8 cellular contexts compared by ENCODE assay signal in the genomic region with DNA sequence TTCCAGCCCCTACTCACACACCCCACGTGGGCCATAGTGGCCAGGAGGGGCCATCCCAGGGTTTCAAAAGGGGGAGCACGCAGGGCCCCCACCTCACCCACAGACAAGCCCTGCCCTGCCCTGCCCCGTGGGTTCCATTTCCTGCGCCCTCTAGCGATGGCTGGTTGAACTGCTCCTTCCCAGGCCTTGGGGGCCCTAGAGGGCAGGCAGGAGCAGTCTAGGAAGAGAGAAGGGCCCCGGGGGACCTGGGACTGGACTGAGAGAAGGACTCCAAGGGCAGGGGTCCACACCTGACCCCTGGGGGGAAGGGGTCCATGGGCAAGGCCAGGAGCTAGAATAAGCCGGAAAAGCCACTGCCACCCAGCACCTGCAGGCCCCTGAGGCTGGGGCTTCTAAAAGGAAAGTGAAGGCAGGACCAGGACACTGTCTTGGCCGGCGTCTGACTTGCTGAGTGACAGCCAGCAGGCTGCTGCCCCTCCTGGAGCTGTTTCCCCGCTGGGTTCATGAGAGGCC. TPM values are rescaled to one million over a fixed set of nuclear protein-coding genes. Genes with fewer than 3 reads are reported as not detected.
DNase-seq lines count a peak whose midpoint lies in the region; ATAC-seq and TF ChIP-seq lines count a peak whose summit lies in the region.

No MANE protein-coding gene starts in this region.

- H3K4me3 ChIP-seq in AG04450 (ENCODE audit: low read depth, low read length) (no peak overlapping the region), esophagus muscularis mucosa (no peak overlapping the region), neutrophil (ENCODE audit: low read depth in 1 of 2, low read length in 1 of 2) (no peak overlapping the region), transverse colon (no peak overlapping the region)

- in situ Hi-C loops in transverse colon (cut with MboI; ENCODE audit: low pct_ligation_motif_present in 1 of 4, low pct_unique_long_range_greater_than_20kb in 1 of 4, low sequenced_read_pairs in 3 of 4) = loop anchor here in 3 of 4 donors (25.0 kb wide), 3 partner anchors 325 to 600 kb away; no protein-coding TSS in a partner anchor

- TF ChIP-seq POLR2A in esophagus muscularis mucosa (IDR thresholded peaks at IDR 0.05; ENCODE audit: low read depth) (no peak), transverse colon (IDR thresholded peaks at IDR 0.05) (no peak)

- intact Hi-C loops in esophagus muscularis mucosa (cut with DNase I) (loop anchor here (5.0 kb wide), 1 partner anchor 335 kb away; no protein-coding TSS in a partner anchor), transverse colon (cut with DNase I; ENCODE audit: low total_unique reads) (no loop called here)

- TF ChIP-seq EP300 in esophagus muscularis mucosa (IDR thresholded peaks at IDR 0.05) (no peak), transverse colon (IDR thresholded peaks at IDR 0.05; ENCODE audit: low read depth) (no peak)

- ATAC-seq in GM18502 (IDR thresholded peaks at IDR 0.05; ENCODE audit: poor library complexity, unreplicated experiment) (peak; percentile 90), HG02885 (IDR thresholded peaks at IDR 0.05; ENCODE audit: poor library complexity, unreplicated experiment) (peak; percentile 90)

- TF ChIP-seq CTCF in AG04450 (IDR thresholded peaks at IDR 0.05; ENCODE audit: low read depth, low read length) (peak; percentile 92), esophagus muscularis mucosa (IDR thresholded peaks at IDR 0.05) (peak; percentile 66 to 92 (median 67)), neutrophil (IDR thresholded peaks at IDR 0.05) (peak; percentile 53), transverse colon (IDR thresholded peaks at IDR 0.05) (peak; percentile 81 to 95 (median 91))

- 44% methylated on average over 5 of the region's 10 CpGs for WGBS in esophagus muscularis mucosa
- WGBS in transverse colon (ENCODE audit: low coverage in 1 of 2), 2 donors = 32 to 80% methylated on average over 1 to 10 of the region's 10 CpGs

- POLR2A ChIA-PET in AG04450 (lab: Yijun Ruan, JAX) = no interaction called here

- no peak overlapping the region for H3K27ac ChIP-seq in AG04450 (ENCODE audit: low read depth, low read length)
- H3K27ac ChIP-seq in esophagus muscularis mucosa (replicated peaks in 1 of 4) = no peak overlapping the region
- no peak overlapping the region for H3K27ac ChIP-seq in neutrophil
- H3K27ac ChIP-seq in transverse colon = no peak overlapping the region

- H3K9me3 ChIP-seq in AG04450 (ENCODE audit: control insufficient read depth, insufficient read depth, low read length) (no peaks in the 10 kb centered on the region; the same call in 1 of the 2 replicates), esophagus muscularis mucosa (no peaks in the 10 kb centered on the region), neutrophil (no peaks in the 10 kb centered on the region), transverse colon (no peaks in the 10 kb centered on the region)

- peaks cover 29% of the 10 kb centered on the region for H3K27me3 ChIP-seq in AG04450 (ENCODE audit: control insufficient read depth, insufficient read depth, low read length)
- peaks cover 0 to 8% (median 0%) of the 10 kb centered on the region in 4 donors for H3K27me3 ChIP-seq in esophagus muscularis mucosa
- peaks cover 42% of the 10 kb centered on the region for H3K27me3 ChIP-seq in neutrophil
- H3K27me3 ChIP-seq in transverse colon = peaks cover 4% of the 10 kb centered on the region

- no peak for DNase-seq in AG04450 (ENCODE audit: low read depth, low spot score)
- peak; percentile 28 for DNase-seq in NCI-H69 (lab: John Stamatoyannopoulos, UW)
- peak; percentile 63 for DNase-seq in activated CD8-positive, alpha-beta memory T cell treated with anti-CD3 and anti-CD28 coated beads, Interleukin-2, amount 50 U/mL, for 4 hours
- DNase-seq in esophagus muscularis mucosa (ENCODE audit: extremely low spot score) = no peak
- peak; percentile 70 for DNase-seq in transverse colon

- H3K36me3 ChIP-seq in esophagus muscularis mucosa (no peaks in the 10 kb centered on the region), neutrophil (no peaks in the 10 kb centered on the region), transverse colon (no peaks in the 10 kb centered on the region)

- CTCF ChIA-PET in AG04450 (lab: Charles Lee) = interaction anchor here (0.6 to 2.0 kb wide), 15 partner anchors 11 to 545 kb away, joined by 3 to 10 read pairs (median 4); no protein-coding TSS in a partner anchor

- peaks cover 17 to 27% (median 23%) of the 10 kb centered on the region in 4 donors for H3K4me1 ChIP-seq in esophagus muscularis mucosa
- no peaks in the 10 kb centered on the region for H3K4me1 ChIP-seq in neutrophil (ENCODE audit: control insufficient read depth in 1 of 2, insufficient read depth in 1 of 2, low read depth in 1 of 2, low read length in 1 of 2)
- peaks cover 13 to 19% (median 15%) of the 10 kb centered on the region in 4 donors for H3K4me1 ChIP-seq in transverse colon

RNA-seq across cellular contexts. Expression of gene CYP26B1, which starts 10.1 kb away (rescaled TPM):
- 0.01 and 0.04 TPM in 2 replicates for polyA plus RNA-seq in AG04450 (2011; rRNA removed)
- polyA minus RNA-seq in AG04450 (2011; rRNA and poly(A)+ RNA removed) = 0.09 and 0.32 TPM in 2 replicates
- total RNA-seq in esophagus muscularis mucosa (1 to 10 TPM; 1.2 to 3.6 (median 2.4) TPM), transverse colon (1 to 10 TPM in 3 of 4 donors, not detected in 1; 1.5 to 5.2 (median 2.4) TPM)

Comparison
In these comparisons a context has a peak if more than half of its experiments do, and no peak if none do; other contexts are left out.
1. DNase-seq: peak in NCI-H69 (single experiment), activated CD8-positive, alpha-beta memory T cell treated with anti-CD3 and anti-CD28 coated beads, Interleukin-2, amount 50 U/mL, for 4 hours (single experiment) and transverse colon (single experiment); none in AG04450 (single experiment) and esophagus muscularis mucosa (single experiment).
2. Peak in every context shown above with its lines, with median percentiles within 50 percentile points of each other: CTCF ChIP-seq.